Comparison of ENCODE assay signal across 18 cellular contexts in the genomic region with DNA sequence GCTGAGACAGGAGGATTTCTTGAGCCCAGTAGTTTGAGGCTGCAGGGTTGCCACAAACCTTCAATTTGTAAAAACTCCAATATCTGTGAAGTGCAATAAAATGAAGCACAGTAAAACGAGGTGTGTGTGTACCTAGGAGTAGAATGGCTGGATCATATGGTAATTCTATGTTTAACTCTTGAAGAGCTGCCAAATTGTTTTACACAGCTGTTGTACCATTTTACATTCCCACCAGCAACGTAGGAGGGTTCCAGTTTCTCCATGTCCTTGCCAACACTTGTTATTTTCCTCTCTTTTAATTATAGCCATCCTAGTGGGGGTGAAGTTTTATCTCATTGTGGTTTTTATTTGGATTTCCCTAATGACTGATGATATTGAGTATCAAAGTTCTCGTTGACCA. TPM values are rescaled to one million over a fixed set of nuclear protein-coding genes. Genes with fewer than 3 reads are reported as not detected.
DNase-seq lines count a peak whose midpoint lies in the region; ATAC-seq, FAIRE-seq and TF ChIP-seq lines count a peak whose summit lies in the region.
"Had no signal": no experiment of that assay in that cellular context is flagged by ENCODE, and none has a peak within 500 bp of the region (broad histone marks: within the 10 kb centered on the region; RNA-seq: fewer than 3 reads in every experiment).

No MANE protein-coding gene starts in this region.

- TF ChIP-seq EP300 in A549 (IDR thresholded peaks at IDR 0.05) = no peak

- TF ChIP-seq CTCF in A549 (IDR thresholded peaks at IDR 0.05) = no peak
- no peak for TF ChIP-seq CTCF in astrocyte (IDR thresholded peaks at IDR 0.05; ENCODE audit: insufficient read depth, low read depth, low read length)

- H3K4me3 Mint-ChIP-seq in astrocyte (ENCODE audit: unreplicated experiment) = no peak overlapping the region
- H3K4me3 Mint-ChIP-seq in activated T-cell treated with anti-CD3 and anti-CD28 coated beads, Interleukin-2, amount 50 U/mL, for 24 hours = no peak overlapping the region
- H3K4me3 Mint-ChIP-seq: CD14-positive monocyte, H9 had no signal

- CTCF ChIA-PET in A549 (lab: Yijun Ruan, JAX) = interaction anchor here (1.0 to 1.5 kb wide), 5 partner anchors 13 to 313 kb away, joined by 3 to 5 read pairs (median 3); no protein-coding TSS in a partner anchor

- 65% methylated on average over 3 of the region's 3 CpGs for WGBS in A549 (ENCODE audit: missing lambda C conversion rate)

- 0 out of 2 replicates have a peak, but pooled peaks cover 12% of the 10 kb centered on the region for H4K20me1 ChIP-seq in BLaER1
- peaks cover 48% of the 10 kb centered on the region for H4K20me1 ChIP-seq in astrocyte (ENCODE audit: insufficient read depth, low read length)

- H3K27ac Mint-ChIP-seq in astrocyte (ENCODE audit: unreplicated experiment) = no peak overlapping the region
- H3K27ac Mint-ChIP-seq in activated T-cell treated with anti-CD3 and anti-CD28 coated beads, Interleukin-2, amount 50 U/mL, for 24 hours = no peak overlapping the region
- H3K27ac Mint-ChIP-seq: CD14-positive monocyte, H9 had no signal

- TF ChIP-seq POLR2A in A549 (IDR thresholded peaks at IDR 0.05; ENCODE audit: low read length) = no peak

- POLR2A ChIA-PET in A549 (lab: Yijun Ruan, JAX) = no interaction called here

- H2AFZ ChIP-seq in astrocyte (ENCODE audit: low read depth, low read length) = no peak overlapping the region

- no peaks in the 10 kb centered on the region for H3K9me3 Mint-ChIP-seq in astrocyte (ENCODE audit: unreplicated experiment)
- H3K9me3 Mint-ChIP-seq in activated T-cell treated with anti-CD3 and anti-CD28 coated beads, Interleukin-2, amount 50 U/mL, for 24 hours = no peaks in the 10 kb centered on the region

- H3K9ac ChIP-seq in BLaER1 = no peak overlapping the region
- no peak overlapping the region for H3K9ac ChIP-seq in astrocyte (ENCODE audit: low read length)

- FAIRE-seq in A549 (lab: Jason Lieb, UNC) = peak; percentile 46
- FAIRE-seq in astrocyte (lab: Jason Lieb, UNC) = peak; percentile 9
- FAIRE-seq in RCC 7860 (lab: Jason Lieb, UNC) = no peak
- FAIRE-seq: A204.1, G401.6, GM12891, GM19239, H1 had no signal

- H3K4me3 ChIP-seq in A549 = no peak overlapping the region
- H3K4me3 ChIP-seq in BLaER1 = no peak overlapping the region
- no peak overlapping the region for H3K4me3 ChIP-seq in astrocyte (ENCODE audit: insufficient read depth, low read depth, low read length)

- H3K36me3 ChIP-seq in BLaER1 (peaks cover 13% of the 10 kb centered on the region; the same call in 1 of the 2 replicates), astrocyte (ENCODE audit: insufficient read depth, low read length) (no peaks in the 10 kb centered on the region)

- peaks cover 20% of the 10 kb centered on the region; the same call in 2 of the 3 replicates for H3K4me1 ChIP-seq in A549
- peaks cover 26% of the 10 kb centered on the region for H3K4me1 ChIP-seq in BLaER1
- H3K4me1 ChIP-seq in astrocyte (ENCODE audit: insufficient read depth, low read length) = no peaks in the 10 kb centered on the region

- no peak overlapping the region for H3K4me2 ChIP-seq in A549
- peak overlapping the region; percentile 36 for H3K4me2 ChIP-seq in BLaER1
- no peak overlapping the region for H3K4me2 ChIP-seq in astrocyte (ENCODE audit: low read length)

- no peaks in the 10 kb centered on the region for H3K27me3 ChIP-seq in BLaER1
- no peaks in the 10 kb centered on the region for H3K27me3 ChIP-seq in astrocyte (ENCODE audit: insufficient read depth, low read length)

- no peak for TF ChIP-seq RAD21 in A549 (conservative IDR thresholded peaks at IDR 0.05 in 1 of 2, IDR thresholded peaks at IDR 0.05 in 1 of 2)

- H3K9me3 ChIP-seq in A549 (no peaks in the 10 kb centered on the region), BLaER1 (no peaks in the 10 kb centered on the region), astrocyte (ENCODE audit: insufficient read depth, low read depth, low read length) (no peaks in the 10 kb centered on the region)

- no peak overlapping the region for H3K27ac ChIP-seq in A549
- no peak overlapping the region for H3K27ac ChIP-seq in BLaER1
- H3K27ac ChIP-seq in astrocyte (ENCODE audit: low read depth, low read length) = no peak overlapping the region
- no peak overlapping the region for H3K27ac ChIP-seq in substantia nigra (ENCODE audit: low read depth, low read length, poor library complexity, severe bottlenecking)

- H3K4me1 Mint-ChIP-seq in astrocyte (ENCODE audit: low read depth, unreplicated experiment) = no peaks in the 10 kb centered on the region
- peaks cover 62% of the 10 kb centered on the region for H3K4me1 Mint-ChIP-seq in activated T-cell treated with anti-CD3 and anti-CD28 coated beads, Interleukin-2, amount 50 U/mL, for 24 hours (ENCODE audit: low read depth)
- H3K4me1 Mint-ChIP-seq: CD14-positive monocyte had no signal

- ATAC-seq in A549 = no peak

- peaks cover 3% of the 10 kb centered on the region for H3K36me3 Mint-ChIP-seq in astrocyte (ENCODE audit: low read depth, unreplicated experiment)
- peaks cover 50% of the 10 kb centered on the region for H3K36me3 Mint-ChIP-seq in activated T-cell treated with anti-CD3 and anti-CD28 coated beads, Interleukin-2, amount 50 U/mL, for 24 hours (ENCODE audit: low read depth)

- H3K79me2 ChIP-seq in astrocyte (ENCODE audit: insufficient read depth, low read length) = peaks cover 34% of the 10 kb centered on the region

- DNase-seq in A549 (ENCODE audit: low read depth in 1 of 2, low spot score in 1 of 2) = no peak
- no peak for DNase-seq in astrocyte (ENCODE audit: low read depth)
- peak; percentile 19 for DNase-seq in myocyte (ENCODE audit: low read depth)
- DNase-seq in activated T-cell treated with anti-CD3 and anti-CD28 coated beads, Interleukin-2, amount 50 U/mL, for 24 hours = no peak
- no peak for DNase-seq in substantia nigra (lab: John Stamatoyannopoulos, UW)
- DNase-seq in NCI-H345 (lab: John Stamatoyannopoulos, UW) = no peak
- DNase-seq in RCC 7860 (ENCODE audit: low spot score) = no peak
- DNase-seq: AML-193; CD4-positive, alpha-beta memory T cell; DMS53; H9 had no signal

- H3K27me3 Mint-ChIP-seq in astrocyte (ENCODE audit: low read depth, unreplicated experiment) = no peaks in the 10 kb centered on the region
- H3K27me3 Mint-ChIP-seq in activated T-cell treated with anti-CD3 and anti-CD28 coated beads, Interleukin-2, amount 50 U/mL, for 24 hours = no peaks in the 10 kb centered on the region
- H3K27me3 Mint-ChIP-seq: CD4-positive, alpha-beta memory T cell had no signal

TF ChIP-seq in A549, 52 proteins besides CTCF, POLR2A, EP300 and RAD21:
- TF ChIP-seq MAFK (IDR thresholded peaks at IDR 0.05; ENCODE audit: partially characterized antibody) = no peak
- TF ChIP-seq CHD4 (IDR thresholded peaks at IDR 0.05; ENCODE audit: borderline replicate concordance) = no peak
- TF ChIP-seq, protein P1, sequence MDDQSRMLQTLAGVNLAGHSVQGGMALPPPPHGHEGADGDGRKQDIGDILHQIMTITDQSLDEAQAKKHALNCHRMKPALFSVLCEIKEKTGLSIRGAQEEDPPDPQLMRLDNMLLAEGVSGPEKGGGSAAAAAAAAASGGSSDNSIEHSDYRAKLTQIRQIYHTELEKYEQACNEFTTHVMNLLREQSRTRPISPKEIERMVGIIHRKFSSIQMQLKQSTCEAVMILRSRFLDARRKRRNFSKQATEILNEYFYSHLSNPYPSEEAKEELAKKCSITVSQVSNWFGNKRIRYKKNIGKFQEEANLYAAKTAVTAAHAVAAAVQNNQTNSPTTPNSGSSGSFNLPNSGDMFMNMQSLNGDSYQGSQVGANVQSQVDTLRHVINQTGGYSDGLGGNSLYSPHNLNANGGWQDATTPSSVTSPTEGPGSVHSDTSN (IDR thresholded peaks at IDR 0.05) = no peak
- TF ChIP-seq, protein P2, sequence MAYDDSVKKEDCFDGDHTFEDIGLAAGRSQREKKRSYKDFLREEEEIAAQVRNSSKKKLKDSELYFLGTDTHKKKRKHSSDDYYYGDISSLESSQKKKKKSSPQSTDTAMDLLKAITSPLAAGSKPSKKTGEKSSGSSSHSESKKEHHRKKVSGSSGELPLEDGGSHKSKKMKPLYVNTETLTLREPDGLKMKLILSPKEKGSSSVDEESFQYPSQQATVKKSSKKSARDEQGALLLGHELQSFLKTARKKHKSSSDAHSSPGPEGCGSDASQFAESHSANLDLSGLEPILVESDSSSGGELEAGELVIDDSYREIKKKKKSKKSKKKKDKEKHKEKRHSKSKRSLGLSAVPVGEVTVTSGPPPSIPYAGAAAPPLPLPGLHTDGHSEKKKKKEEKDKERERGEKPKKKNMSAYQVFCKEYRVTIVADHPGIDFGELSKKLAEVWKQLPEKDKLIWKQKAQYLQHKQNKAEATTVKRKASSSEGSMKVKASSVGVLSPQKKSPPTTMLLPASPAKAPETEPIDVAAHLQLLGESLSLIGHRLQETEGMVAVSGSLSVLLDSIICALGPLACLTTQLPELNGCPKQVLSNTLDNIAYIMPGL (CRISPR knock-in tag; IDR thresholded peaks at IDR 0.05; ENCODE audit: borderline replicate concordance) = no peak
- no peak for TF ChIP-seq PHF8 (IDR thresholded peaks at IDR 0.05; ENCODE audit: borderline replicate concordance, low read depth)
- no peak for TF ChIP-seq RFX5 (IDR thresholded peaks at IDR 0.05)
- no peak for TF ChIP-seq FOXS1 (CRISPR knock-in tag; IDR thresholded peaks at IDR 0.05)
- TF ChIP-seq ZC3H11A (IDR thresholded peaks at IDR 0.05) = no peak
- TF ChIP-seq NR3C1 (IDR thresholded peaks at IDR 0.05) = no peak
- no peak for TF ChIP-seq POLR2AphosphoS2 (conservative IDR thresholded peaks at IDR 0.05; ENCODE audit: low read length)
- TF ChIP-seq, protein P3, sequence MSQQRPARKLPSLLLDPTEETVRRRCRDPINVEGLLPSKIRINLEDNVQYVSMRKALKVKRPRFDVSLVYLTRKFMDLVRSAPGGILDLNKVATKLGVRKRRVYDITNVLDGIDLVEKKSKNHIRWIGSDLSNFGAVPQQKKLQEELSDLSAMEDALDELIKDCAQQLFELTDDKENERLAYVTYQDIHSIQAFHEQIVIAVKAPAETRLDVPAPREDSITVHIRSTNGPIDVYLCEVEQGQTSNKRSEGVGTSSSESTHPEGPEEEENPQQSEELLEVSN (IDR thresholded peaks at IDR 0.05; ENCODE audit: borderline replicate concordance, low read depth) = no peak

RNA-seq across cellular contexts. Expression of a gene that starts 16.2 kb away (rescaled TPM):
- polyA plus RNA-seq in A549 (2011; rRNA removed) (52.0 and 62.4 TPM in 2 replicates), A549 (2017; fragmentation: RNase III; extraction: RNeasy Plus Mini Kit Qiagen cat#74134 plus additional on column Dnase treatment) (22.8 to 27.1 TPM (median 26.7 TPM) in 3 replicates)
- polyA plus RNA-seq in A549 (2012; cell fraction: cytosol; rRNA removed) = 12.4 and 13.9 TPM in 2 replicates
- 9.2 and 12.8 TPM in 2 replicates for polyA plus RNA-seq in A549 (2012; cell fraction: nucleus; rRNA removed)
- polyA minus RNA-seq in A549 (2011; rRNA and poly(A)+ RNA removed) = 18.2 and 25.2 TPM in 2 replicates
- total RNA-seq in astrocyte (30.9 and 31.7 TPM in 2 replicates), myocyte (39.1 and 45.2 TPM in 2 replicates)
- 35.0 TPM for polyA plus RNA-seq in myocyte (2012)
